ENCODE assay signal across 8 cellular contexts in genomic region chr18:57649536-57650495, GRCh38. TPM values are rescaled to one million over a fixed set of nuclear protein-coding genes. Genes with fewer than 3 reads are reported as not detected.
DNase-seq lines count a peak whose midpoint lies in the region; ATAC-seq lines count a peak whose summit lies in the region.

No MANE protein-coding gene starts in this region.

- H3K9me3 Mint-ChIP-seq in activated T-helper 1 cell treated with anti-CD3 and anti-CD28 coated beads, Interleukin-12 subunit alpha, Interleukin-12 subunit beta, Interleukin-2, Interleukin-4 antibody, amounts not matched to agents 30 ng/mL and 10 ng/mL and 1 ng/mL, durations not matched to agents 14 hours and 24 hours and 36 hours = peaks cover 1% of the 10 kb centered on the region

- intact Hi-C loops in activated T-helper 1 cell treated with anti-CD3 and anti-CD28 coated beads, Interleukin-12 subunit alpha, Interleukin-12 subunit beta, Interleukin-2, Interleukin-4 antibody, amounts not matched to agents 30 ng/mL and 10 ng/mL and 1 ng/mL, durations not matched to agents 14 hours and 24 hours and 36 hours (cut with micrococcal nuclease) = no loop called here

- H3K27ac Mint-ChIP-seq in activated T-helper 1 cell treated with anti-CD3 and anti-CD28 coated beads, Interleukin-12 subunit alpha, Interleukin-12 subunit beta, Interleukin-2, Interleukin-4 antibody, amounts not matched to agents 30 ng/mL and 10 ng/mL and 1 ng/mL, durations not matched to agents 14 hours and 24 hours and 36 hours = no peak overlapping the region

- H3K4me1 Mint-ChIP-seq in activated T-helper 1 cell treated with anti-CD3 and anti-CD28 coated beads, Interleukin-12 subunit alpha, Interleukin-12 subunit beta, Interleukin-2, Interleukin-4 antibody, amounts not matched to agents 30 ng/mL and 10 ng/mL and 1 ng/mL, durations not matched to agents 14 hours and 24 hours and 36 hours (ENCODE audit: low read depth) = no peaks in the 10 kb centered on the region

- no peaks in the 10 kb centered on the region for H3K27me3 Mint-ChIP-seq in activated T-helper 1 cell treated with anti-CD3 and anti-CD28 coated beads, Interleukin-12 subunit alpha, Interleukin-12 subunit beta, Interleukin-2, Interleukin-4 antibody, amounts not matched to agents 30 ng/mL and 10 ng/mL and 1 ng/mL, durations not matched to agents 14 hours and 24 hours and 36 hours (ENCODE audit: insufficient read depth)

- no peak overlapping the region for H3K4me3 Mint-ChIP-seq in activated T-helper 1 cell treated with anti-CD3 and anti-CD28 coated beads, Interleukin-12 subunit alpha, Interleukin-12 subunit beta, Interleukin-2, Interleukin-4 antibody, amounts not matched to agents 30 ng/mL and 10 ng/mL and 1 ng/mL, durations not matched to agents 14 hours and 24 hours and 36 hours

- DNase-seq in CD1c-positive myeloid dendritic cell (ENCODE audit: extremely low spot score) (peak; percentile 91), HUDEP-2 (lab: John Stamatoyannopoulos, UW; ENCODE audit: unreplicated experiment in 76 of 76) (peak in 50 of 76 experiments; percentile 2 to 73 (median 34)), fibroblast of the conjunctiva (ENCODE audit: low read depth) (peak; percentile 83), NCI-H2107 (lab: John Stamatoyannopoulos, UW) (no peak), NCI-H2081 treated with DMSO at 0.1 percent for 48 hours (lab: John Stamatoyannopoulos, UW) (no peak), amygdala (lab: John Stamatoyannopoulos, UW) (no peak)
- DNase-seq in activated T-helper 1 cell treated with anti-CD3 and anti-CD28 coated beads, Interleukin-12 subunit alpha, Interleukin-12 subunit beta, Interleukin-2, Interleukin-4 antibody, amounts not matched to agents 30 ng/mL and 10 ng/mL and 1 ng/mL, durations not matched to agents 14 hours and 24 hours and 36 hours (ENCODE audit: low spot score) = no peak

- peaks cover 2% of the 10 kb centered on the region for H3K36me3 Mint-ChIP-seq in activated T-helper 1 cell treated with anti-CD3 and anti-CD28 coated beads, Interleukin-12 subunit alpha, Interleukin-12 subunit beta, Interleukin-2, Interleukin-4 antibody, amounts not matched to agents 30 ng/mL and 10 ng/mL and 1 ng/mL, durations not matched to agents 14 hours and 24 hours and 36 hours (ENCODE audit: low read depth)

- peak; percentile 94 for ATAC-seq in GM21423 (IDR thresholded peaks at IDR 0.05; ENCODE audit: unreplicated experiment)

RNA-seq across cellular contexts. Expression of gene NARS1, which starts 28.2 kb away (rescaled TPM):
- 121 and 133 TPM in 2 replicates for total RNA-seq in activated T-helper 1 cell treated with anti-CD3 and anti-CD28 coated beads, Interleukin-12 subunit alpha, Interleukin-12 subunit beta, Interleukin-2, Interleukin-4 antibody, amounts not matched to agents 30 ng/mL and 10 ng/mL and 1 ng/mL, durations not matched to agents 14 hours and 24 hours and 36 hours

Comparison
In these comparisons a context has a peak if more than half of its experiments do, and no peak if none do; other contexts are left out.
1. DNase-seq: peak in CD1c-positive myeloid dendritic cell (single experiment), HUDEP-2 (50 of 76) and fibroblast of the conjunctiva (single experiment); none in NCI-H2107 (single experiment), NCI-H2081 treated with DMSO at 0.1 percent for 48 hours (single experiment), activated T-helper 1 cell treated with anti-CD3 and anti-CD28 coated beads, Interleukin-12 subunit alpha, Interleukin-12 subunit beta, Interleukin-2, Interleukin-4 antibody, amounts not matched to agents 30 ng/mL and 10 ng/mL and 1 ng/mL, durations not matched to agents 14 hours and 24 hours and 36 hours (single experiment) and amygdala (0 of 56).